ENCODE assay signal across 1 cellular context in genomic region chr1:99005537-99005942, GRCh38.
TF ChIP-seq lines count a peak whose summit lies in the region.

No MANE protein-coding gene starts in this region.

TF ChIP-seq in GM23338, 12 proteins besides CTCF, POLR2A, EP300 and RAD21 (continued from another document):
- TF ChIP-seq ETS1 (IDR thresholded peaks at IDR 0.05) (no peak), JUNB (IDR thresholded peaks at IDR 0.05; ENCODE audit: unreplicated experiment) (no peak), CREB1 (CRISPR knock-in tag; IDR thresholded peaks at IDR 0.05; ENCODE audit: low read depth) (no peak)
